ENCODE assay signal across 33 cellular contexts in genomic region chr17:70327723-70328122, GRCh38.
DNase-seq lines count a peak whose midpoint lies in the region; ATAC-seq, FAIRE-seq and TF ChIP-seq lines count a peak whose summit lies in the region.
"Had no signal": no experiment of that assay in that cellular context is flagged by ENCODE, and none has a peak within 500 bp of the region (broad histone marks: within the 10 kb centered on the region; RNA-seq: fewer than 3 reads in every experiment).

No MANE protein-coding gene starts in this region.

- H3K9me3 Mint-ChIP-seq in astrocyte (ENCODE audit: unreplicated experiment): no peaks in the 10 kb centered on the region
- peaks cover 5% of the 10 kb centered on the region for H3K9me3 Mint-ChIP-seq in activated naive CD8-positive, alpha-beta T cell treated with anti-CD3 and anti-CD28 coated beads, Interleukin-2, amount 50 U/mL, for 24 hours
- H3K9me3 Mint-ChIP-seq: nephron had no signal

- no peak overlapping the region for H3K27ac ChIP-seq in astrocyte (ENCODE audit: low read depth, low read length)
- H3K27ac ChIP-seq: 22Rv1, body of pancreas, C4-2B, esophagus muscularis mucosa, left lung, RWPE1, SJSA1, transverse colon had no signal

- H2AFZ ChIP-seq in astrocyte (ENCODE audit: low read depth, low read length): peak overlapping the region; percentile 9

- DNase-seq in NCI-H1092 treated with DMSO at 0.1 percent for 48 hours (lab: John Stamatoyannopoulos, UW) (peak; percentile 62), NCI-H1092 (lab: John Stamatoyannopoulos, UW) (no peak), NCI-H2171 treated with DMSO at 0.1 percent for 48 hours (lab: John Stamatoyannopoulos, UW) (peak; percentile 97), astrocyte (ENCODE audit: low read depth) (no peak), urothelium cell line (ENCODE audit: low spot score) (no peak), NCI-H2029 treated with DMSO at 0.1 percent for 48 hours (lab: John Stamatoyannopoulos, UW) (no peak)
- no peak for DNase-seq in activated naive CD8-positive, alpha-beta T cell treated with anti-CD3 and anti-CD28 coated beads, Interleukin-2, amount 50 U/mL, for 24 hours
- DNase-seq: activated CD4-positive, CD25-positive, alpha-beta regulatory T cell; activated gamma-delta T cell treated with Interleukin-2 at 50 U/mL for 16 hours; activated T-cell treated with anti-CD3 and anti-CD28 coated beads, Interleukin-2, amount 50 U/mL, for 48 hours; body of pancreas; Caco-2; cerebellar nuclear complex; foreskin fibroblast; islet precursor cell; KG1; left lung; MM.1S; NCI-H1417 treated with DMSO at 0.1 percent for 48 hours; NCI-H774; T-cell; transverse colon had no signal

- H3K4me1 Mint-ChIP-seq in astrocyte (ENCODE audit: low read depth, unreplicated experiment): no peaks in the 10 kb centered on the region
- no peaks in the 10 kb centered on the region for H3K4me1 Mint-ChIP-seq in activated naive CD8-positive, alpha-beta T cell treated with anti-CD3 and anti-CD28 coated beads, Interleukin-2, amount 50 U/mL, for 24 hours
- H3K4me1 Mint-ChIP-seq: memory B cell; stimulated activated effector memory CD8-positive, alpha-beta T cell treated with anti-CD3 and anti-CD28 coated beads, Interleukin-12 subunit alpha, Interleukin-12 subunit beta, amount 100 ng/mL, for 72 hours; T-cell had no signal

- H3K4me3 Mint-ChIP-seq in astrocyte (ENCODE audit: unreplicated experiment): no peak overlapping the region
- no peak overlapping the region for H3K4me3 Mint-ChIP-seq in activated naive CD8-positive, alpha-beta T cell treated with anti-CD3 and anti-CD28 coated beads, Interleukin-2, amount 50 U/mL, for 24 hours
- H3K4me3 Mint-ChIP-seq: memory B cell; nephron; stimulated activated effector memory CD8-positive, alpha-beta T cell treated with anti-CD3 and anti-CD28 coated beads, Interleukin-12 subunit alpha, Interleukin-12 subunit beta, amount 100 ng/mL, for 72 hours; T-cell had no signal

- H3K9ac ChIP-seq in astrocyte (ENCODE audit: low read length): no peak overlapping the region

- H3K4me2 ChIP-seq in astrocyte (ENCODE audit: low read length): no peak overlapping the region

- ATAC-seq in activated naive CD8-positive, alpha-beta T cell treated with anti-CD3 and anti-CD28 coated beads, Interleukin-2, amount 50 U/mL, for 24 hours: no peak
- no peak for ATAC-seq in GM21526 (IDR thresholded peaks at IDR 0.05; ENCODE audit: low FRiP score, unreplicated experiment)
- ATAC-seq: body of pancreas; left lung; stimulated activated effector memory CD8-positive, alpha-beta T cell treated with anti-CD3 and anti-CD28 coated beads, Interleukin-12 subunit alpha, Interleukin-12 subunit beta, amount 100 ng/mL, for 72 hours; T-cell had no signal

- H4K20me1 ChIP-seq in astrocyte (ENCODE audit: insufficient read depth, low read length): no peaks in the 10 kb centered on the region

- H3K36me3 ChIP-seq in astrocyte (ENCODE audit: insufficient read depth, low read length): no peaks in the 10 kb centered on the region
- H3K36me3 ChIP-seq: esophagus muscularis mucosa, left lung, SJSA1, transverse colon had no signal

- FAIRE-seq in astrocyte (lab: Jason Lieb, UNC) (no peak), urothelium cell line (lab: Jason Lieb, UNC) (peak; percentile 75)
- FAIRE-seq: endometrium, H54 had no signal

- no peaks in the 10 kb centered on the region for H3K79me2 ChIP-seq in astrocyte (ENCODE audit: insufficient read depth, low read length)

- no peaks in the 10 kb centered on the region for H3K4me1 ChIP-seq in astrocyte (ENCODE audit: insufficient read depth, low read length)
- H3K4me1 ChIP-seq: body of pancreas, Caco-2, esophagus muscularis mucosa, SJSA1 had no signal

- no peaks in the 10 kb centered on the region for H3K27me3 ChIP-seq in astrocyte (ENCODE audit: insufficient read depth, low read length)
- H3K27me3 ChIP-seq: body of pancreas, esophagus muscularis mucosa, left lung, SJSA1, transverse colon had no signal

- no peaks in the 10 kb centered on the region for H3K27me3 Mint-ChIP-seq in astrocyte (ENCODE audit: low read depth, unreplicated experiment)
- no peaks in the 10 kb centered on the region for H3K27me3 Mint-ChIP-seq in activated naive CD8-positive, alpha-beta T cell treated with anti-CD3 and anti-CD28 coated beads, Interleukin-2, amount 50 U/mL, for 24 hours
- H3K27me3 Mint-ChIP-seq: memory B cell had no signal

- H3K27ac Mint-ChIP-seq in astrocyte (ENCODE audit: unreplicated experiment): no peak overlapping the region
- H3K27ac Mint-ChIP-seq in activated naive CD8-positive, alpha-beta T cell treated with anti-CD3 and anti-CD28 coated beads, Interleukin-2, amount 50 U/mL, for 24 hours: no peak overlapping the region
- H3K27ac Mint-ChIP-seq: memory B cell; stimulated activated effector memory CD8-positive, alpha-beta T cell treated with anti-CD3 and anti-CD28 coated beads, Interleukin-12 subunit alpha, Interleukin-12 subunit beta, amount 100 ng/mL, for 72 hours; T-cell had no signal

- no peaks in the 10 kb centered on the region for H3K36me3 Mint-ChIP-seq in astrocyte (ENCODE audit: low read depth, unreplicated experiment)
- H3K36me3 Mint-ChIP-seq in activated naive CD8-positive, alpha-beta T cell treated with anti-CD3 and anti-CD28 coated beads, Interleukin-2, amount 50 U/mL, for 24 hours (ENCODE audit: low read depth): no peaks in the 10 kb centered on the region
- H3K36me3 Mint-ChIP-seq: memory B cell; stimulated activated effector memory CD8-positive, alpha-beta T cell treated with anti-CD3 and anti-CD28 coated beads, Interleukin-12 subunit alpha, Interleukin-12 subunit beta, amount 100 ng/mL, for 72 hours; T-cell had no signal

- TF ChIP-seq CTCF in astrocyte (IDR thresholded peaks at IDR 0.05; ENCODE audit: insufficient read depth, low read depth, low read length): no peak

- H3K9me3 ChIP-seq in astrocyte (ENCODE audit: insufficient read depth, low read depth, low read length): no peaks in the 10 kb centered on the region
- H3K9me3 ChIP-seq: body of pancreas, Caco-2, esophagus muscularis mucosa, left lung, SJSA1, transverse colon had no signal

- H3K4me3 ChIP-seq in astrocyte (ENCODE audit: insufficient read depth, low read depth, low read length): no peak overlapping the region
- H3K4me3 ChIP-seq: body of pancreas, esophagus muscularis mucosa, left lung, SJSA1, transverse colon had no signal

Comparison
In these comparisons a context has a peak if more than half of its experiments do, and no peak if none do; other contexts are left out.
1. DNase-seq: peak in NCI-H1092 treated with DMSO at 0.1 percent for 48 hours (single experiment) and NCI-H2171 treated with DMSO at 0.1 percent for 48 hours (single experiment); none in NCI-H1092 (single experiment), astrocyte (single experiment), urothelium cell line (single experiment), NCI-H2029 treated with DMSO at 0.1 percent for 48 hours (single experiment) and activated naive CD8-positive, alpha-beta T cell treated with anti-CD3 and anti-CD28 coated beads, Interleukin-2, amount 50 U/mL, for 24 hours (single experiment).